Comparison of ENCODE assay signal across 17 cellular contexts in the genomic region with DNA sequence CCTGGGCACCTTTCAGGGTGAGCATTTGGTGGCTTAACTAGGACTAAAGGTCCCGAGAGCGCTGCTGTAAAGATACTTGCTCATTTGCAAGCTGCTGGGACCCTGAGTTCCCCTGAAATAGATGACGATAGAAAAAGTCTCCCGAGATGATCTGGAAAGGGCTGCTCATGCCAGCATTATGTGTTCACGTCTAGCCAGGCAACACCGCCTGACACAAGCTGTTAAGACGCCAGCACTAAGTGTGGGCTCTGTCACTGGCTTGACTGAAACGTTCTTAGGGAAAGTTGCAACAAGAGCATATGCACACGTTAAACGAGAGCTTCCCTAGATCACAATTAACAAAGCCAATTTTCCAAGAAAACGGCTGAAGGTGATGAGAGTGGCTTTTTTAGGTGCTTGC.
"Had no signal": no experiment of that assay in that cellular context is flagged by ENCODE, and none has a peak within 500 bp of the region (broad histone marks: within the 10 kb centered on the region; RNA-seq: fewer than 3 reads in every experiment).

No MANE protein-coding gene starts in this region.

- H3K4me1 Mint-ChIP-seq: activated naive CD4-positive, alpha-beta T cell treated with anti-CD3 and anti-CD28 coated beads, Interleukin-2, amount 50 U/mL, for 24 hours had no signal

- H3K4me3 Mint-ChIP-seq: activated CD8-positive, alpha-beta T cell treated with anti-CD3 and anti-CD28 coated beads, Interleukin-2, amount 10 ng/mL, durations not matched to agents 7 days and 5 days; activated naive CD4-positive, alpha-beta T cell treated with anti-CD3 and anti-CD28 coated beads, Interleukin-2, amount 50 U/mL, for 24 hours; T-helper 1 cell treated with Interleukin-12 subunit alpha and Interleukin-12 subunit beta and Interleukin-4 antibody, amounts not matched to agents 30 μg/mL and 1 μg/mL, for 36 hours had no signal

- H3K27me3 Mint-ChIP-seq: activated naive CD4-positive, alpha-beta T cell treated with anti-CD3 and anti-CD28 coated beads, Interleukin-2, amount 50 U/mL, for 24 hours had no signal

- H3K4me1 ChIP-seq: Peyer's patch had no signal

- H3K27ac Mint-ChIP-seq: activated CD8-positive, alpha-beta T cell treated with anti-CD3 and anti-CD28 coated beads, Interleukin-2, amount 10 ng/mL, durations not matched to agents 7 days and 5 days; activated naive CD4-positive, alpha-beta T cell treated with anti-CD3 and anti-CD28 coated beads, Interleukin-2, amount 50 U/mL, for 24 hours had no signal

- H3K27ac ChIP-seq: Peyer's patch had no signal

- H3K4me3 ChIP-seq: Peyer's patch had no signal

- H3K9me3 Mint-ChIP-seq: activated naive CD4-positive, alpha-beta T cell treated with anti-CD3 and anti-CD28 coated beads, Interleukin-2, amount 50 U/mL, for 24 hours; T-helper 1 cell treated with Interleukin-12 subunit alpha and Interleukin-12 subunit beta and Interleukin-4 antibody, amounts not matched to agents 30 μg/mL and 1 μg/mL, for 36 hours had no signal

- ATAC-seq: activated CD8-positive, alpha-beta T cell treated with anti-CD3 and anti-CD28 coated beads, Interleukin-2, amount 10 ng/mL, durations not matched to agents 7 days and 5 days had no signal

- H3K27me3 ChIP-seq: Peyer's patch had no signal

- DNase-seq: activated CD4-positive, alpha-beta T cell treated with anti-CD3 and anti-CD28 coated beads for 48 hours; activated CD4-positive, alpha-beta T cell treated with anti-CD3 and anti-CD28 coated beads, Interleukin-2, amount 50 U/mL, for 4 hours; activated CD4-positive, CD25-positive, alpha-beta regulatory T cell treated with anti-CD3 and anti-CD28 coated beads, Interleukin-2, amount 50 U/mL, for 72 hours; activated CD8-positive, alpha-beta T cell treated with anti-CD3 and anti-CD28 coated beads, Interleukin-2, amount 10 ng/mL, durations not matched to agents 7 days and 5 days; aorta; central memory CD4-positive, alpha-beta T cell; KG1; NCI-H1048; NCI-H146; NCI-H187 treated with DMSO at 0.1 percent for 48 hours; NCI-H2081 treated with DMSO at 0.1 percent for 48 hours; NCI-H446; NCI-H524; Peyer's patch; SHP77 treated with DMSO at 0.1 percent for 48 hours had no signal

- H3K9me3 ChIP-seq: Peyer's patch had no signal
